Comparison of ENCODE assay signal across 15 cellular contexts in the genomic region with DNA sequence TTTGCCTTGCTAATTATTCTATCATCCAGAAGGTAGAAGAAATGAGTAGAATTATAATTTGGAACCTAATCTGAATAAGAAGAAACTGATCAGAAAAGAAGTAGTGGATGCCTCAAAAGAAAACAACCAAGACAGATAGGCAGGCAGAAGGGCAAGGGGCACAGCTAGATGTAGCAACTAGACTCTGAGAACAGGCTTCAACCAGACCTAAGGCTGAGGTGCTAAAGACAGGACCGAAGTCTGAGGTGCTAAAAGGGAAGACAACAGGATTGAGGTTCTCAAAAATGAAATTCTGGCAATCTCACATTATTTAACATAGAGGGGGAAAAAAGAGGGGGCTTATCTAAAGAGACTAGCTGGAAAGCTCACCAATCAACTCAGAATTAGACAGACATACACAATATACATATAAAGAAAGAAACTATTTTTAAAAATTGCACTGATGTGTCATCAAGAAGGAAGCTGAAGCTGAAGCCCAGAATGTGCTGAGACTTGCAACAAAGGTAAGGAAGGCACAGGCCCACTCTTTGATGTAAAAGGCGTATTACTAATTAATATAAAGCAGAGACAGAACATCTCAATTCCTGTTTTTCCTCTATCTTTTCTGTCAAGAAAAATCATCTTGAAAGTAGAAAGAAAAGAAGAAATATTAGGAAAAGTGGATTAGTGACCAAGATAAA. TPM values are rescaled to one million over a fixed set of nuclear protein-coding genes. Genes with fewer than 3 reads are reported as not detected.
DNase-seq lines count a peak whose midpoint lies in the region; ATAC-seq and TF ChIP-seq lines count a peak whose summit lies in the region.
"Had no signal": no experiment of that assay in that cellular context is flagged by ENCODE, and none has a peak within 500 bp of the region (broad histone marks: within the 10 kb centered on the region; RNA-seq: fewer than 3 reads in every experiment).

No MANE protein-coding gene starts in this region.

- H3K23ac ChIP-seq in mesenchymal stem cell (ENCODE audit: low read length in 2 of 2): no peak overlapping the region

- CTCF ChIA-PET in AG04450 (lab: Charles Lee): interaction anchor here (1.1 kb wide), 1 partner anchor 214 kb away, joined by 5 read pairs; no protein-coding TSS in a partner anchor
- CTCF ChIA-PET in A673 (lab: Charles Lee): no interaction called here

- H3K18ac ChIP-seq in mesenchymal stem cell (ENCODE audit: low read depth in 1 of 2, low read length in 2 of 2): no peak overlapping the region

- in situ Hi-C loops in transverse colon (cut with MboI; ENCODE audit: low pct_ligation_motif_present in 1 of 4, low pct_unique_long_range_greater_than_20kb in 1 of 4, low sequenced_read_pairs in 3 of 4): no loop called here

- no peak for TF ChIP-seq EP300 in transverse colon (IDR thresholded peaks at IDR 0.05; ENCODE audit: low read depth)

- TF ChIP-seq CTCF in AG04450 (IDR thresholded peaks at IDR 0.05; ENCODE audit: low read depth, low read length) (no peak), transverse colon (IDR thresholded peaks at IDR 0.05) (no peak), A673 (conservative IDR thresholded peaks at IDR 0.05; ENCODE audit: low read depth, low read length) (no peak)

- POLR2A ChIA-PET in AG04450 (lab: Yijun Ruan, JAX) (no interaction called here), A673 (lab: Charles Lee; ENCODE audit: low non-redundant PET) (no interaction called here)

- no peak overlapping the region for H2BK120ac ChIP-seq in mesenchymal stem cell (ENCODE audit: low read depth, low read length)

- H2BK12ac ChIP-seq in mesenchymal stem cell (ENCODE audit: low read length in 2 of 2): no peak overlapping the region

- ATAC-seq in HG02938 (IDR thresholded peaks at IDR 0.05; ENCODE audit: unreplicated experiment): no peak
- ATAC-seq: left lung had no signal

- no peak overlapping the region for H3K14ac ChIP-seq in mesenchymal stem cell (ENCODE audit: low read length in 2 of 2)

- no peak overlapping the region for H4K91ac ChIP-seq in mesenchymal stem cell (ENCODE audit: low read length)

- H3K27me3 ChIP-seq in AG04450 (ENCODE audit: control insufficient read depth, insufficient read depth, low read length) (no peaks in the 10 kb centered on the region), mesenchymal stem cell (ENCODE audit: control insufficient read depth in 1 of 2, insufficient read depth in 1 of 2, low read length in 2 of 2) (no peaks in the 10 kb centered on the region), transverse colon (no peaks in the 10 kb centered on the region), A673 (replicated peaks; ENCODE audit: insufficient read depth, low read depth, low read length, poor library complexity) (no peaks in the 10 kb centered on the region), MG63 (no peaks in the 10 kb centered on the region)
- H3K27me3 ChIP-seq: cardiac muscle cell, left lung had no signal

- intact Hi-C loops in transverse colon (cut with DNase I; ENCODE audit: low total_unique reads): no loop called here
- intact Hi-C loops in A673 (cut with micrococcal nuclease; ENCODE audit: unreplicated experiment): no loop called here

- WGBS in mesenchymal stem cell: no CpG with 5 or more reads among the region's 2 CpGs
- WGBS in transverse colon (ENCODE audit: low coverage in 1 of 2), 2 donors: 90 to 100% methylated on average over 1 to 2 of the region's 2 CpGs

- no peak overlapping the region for H3K4me2 ChIP-seq in mesenchymal stem cell (ENCODE audit: low read length, poor library complexity, severe bottlenecking)

- H3K4me1 ChIP-seq in mesenchymal stem cell (ENCODE audit: control insufficient read depth, insufficient read depth, low read depth, low read length): no peaks in the 10 kb centered on the region
- no peaks in the 10 kb centered on the region for H3K4me1 ChIP-seq in transverse colon
- H3K4me1 ChIP-seq in A673 (ENCODE audit: insufficient read depth, low read length, poor library complexity, severe bottlenecking): peaks cover 14% of the 10 kb centered on the region
- H3K4me1 ChIP-seq: left lung had no signal

- H3K4me3 ChIP-seq in AG04450 (ENCODE audit: low read depth, low read length): no peak overlapping the region
- no peak overlapping the region for H3K4me3 ChIP-seq in mesenchymal stem cell (ENCODE audit: insufficient read depth in 1 of 2, low read depth in 1 of 2, low read length in 2 of 2)
- no peak overlapping the region for H3K4me3 ChIP-seq in transverse colon
- H3K4me3 ChIP-seq in A673 (ENCODE audit: low read depth, low read length, poor library complexity, severe bottlenecking): no peak overlapping the region
- H3K4me3 ChIP-seq in MG63: no peak overlapping the region
- H3K4me3 ChIP-seq: cardiac muscle cell, left lung had no signal

- no peaks in the 10 kb centered on the region for H3K79me1 ChIP-seq in mesenchymal stem cell (replicated peaks; ENCODE audit: low read length, poor library complexity, severe bottlenecking)

- no peak overlapping the region for H4K8ac ChIP-seq in mesenchymal stem cell (ENCODE audit: low read length)

- H2BK15ac ChIP-seq in mesenchymal stem cell (ENCODE audit: low read depth, poor library complexity, severe bottlenecking): no peak overlapping the region

- H3K4ac ChIP-seq in mesenchymal stem cell (ENCODE audit: low read depth in 1 of 2, low read length in 2 of 2): no peak overlapping the region

- no peak for TF ChIP-seq POLR2A in transverse colon (IDR thresholded peaks at IDR 0.05)

- H3K9me3 ChIP-seq in AG04450 (ENCODE audit: control insufficient read depth, insufficient read depth, low read length): no peaks in the 10 kb centered on the region
- H3K9me3 ChIP-seq in mesenchymal stem cell (ENCODE audit: control insufficient read depth, low read length): no peaks in the 10 kb centered on the region
- H3K9me3 ChIP-seq in transverse colon: no peaks in the 10 kb centered on the region
- H3K9me3 ChIP-seq in A673 (ENCODE audit: low read depth, low read length, poor library complexity, severe bottlenecking): no peaks in the 10 kb centered on the region
- H3K9me3 ChIP-seq in MG63: no peaks in the 10 kb centered on the region
- H3K9me3 ChIP-seq: left lung had no signal

- H3K36me3 ChIP-seq in mesenchymal stem cell (ENCODE audit: control insufficient read depth in 1 of 2, insufficient read depth in 2 of 2, low read depth in 1 of 2, low read length in 2 of 2): peaks cover 7 to 10% of the 10 kb centered on the region in 2 experiments
- no peaks in the 10 kb centered on the region for H3K36me3 ChIP-seq in transverse colon
- no peaks in the 10 kb centered on the region for H3K36me3 ChIP-seq in A673 (ENCODE audit: insufficient read depth, low read length, poor library complexity, severe bottlenecking)
- no peaks in the 10 kb centered on the region for H3K36me3 ChIP-seq in MG63
- H3K36me3 ChIP-seq: cardiac muscle cell had no signal

- no peak overlapping the region for H2BK5ac ChIP-seq in mesenchymal stem cell (ENCODE audit: low read depth, low read length, poor library complexity, severe bottlenecking)

- no TSS peak for BruUV-seq in A673 (replicated peaks; lab: Mats Ljungman, UMichigan)

- H2AFZ ChIP-seq in mesenchymal stem cell (ENCODE audit: low read depth, low read length): no peak overlapping the region

- H3K27ac ChIP-seq in AG04450 (ENCODE audit: low read depth, low read length) (peak overlapping the region; percentile 21), caudate nucleus (ENCODE audit: low read depth, low read length) (peak overlapping the region; percentile 14), mesenchymal stem cell (ENCODE audit: low read length, poor library complexity, severe bottlenecking) (no peak overlapping the region), transverse colon (no peak overlapping the region), A673 (ENCODE audit: low read depth, low read length, poor library complexity, severe bottlenecking) (no peak overlapping the region)
- H3K27ac ChIP-seq: cardiac muscle cell, left lung had no signal

- no peak for DNase-seq in AG04450 (ENCODE audit: low read depth, low spot score)
- DNase-seq in HPDE6-E6E7 (ENCODE audit: extremely low spot score): peak; percentile 69
- peak in 7 of 61 donors; percentile 1 to 37 (median 7) for DNase-seq in caudate nucleus (lab: John Stamatoyannopoulos, UW)
- no peak for DNase-seq in mesenchymal stem cell
- no peak for DNase-seq in transverse colon
- DNase-seq in A673 (ENCODE audit: low spot score): no peak
- no peak for DNase-seq in MG63
- DNase-seq: activated CD4-positive, CD25-positive, alpha-beta regulatory T cell; activated naive CD4-positive, alpha-beta T cell; effector memory CD4-positive, alpha-beta T cell; left lung; NCI-H1436; stimulated activated naive CD4-positive, alpha-beta T cell treated with Interleukin-2 at 50 U/mL for 16 hours had no signal

- H3K9ac ChIP-seq in mesenchymal stem cell (ENCODE audit: low read length): peak overlapping the region; percentile 10

- no peak overlapping the region for H2AK5ac ChIP-seq in mesenchymal stem cell (ENCODE audit: low read length, severe bottlenecking)

RNA-seq across cellular contexts. Expression of gene CSRNP2, which starts 43.8 kb away (rescaled TPM):
- 26.4 and 29.9 TPM in 2 replicates for polyA plus RNA-seq in AG04450 (2011; rRNA removed)
- polyA minus RNA-seq in AG04450 (2011; rRNA and poly(A)+ RNA removed): 25.1 and 27.5 TPM in 2 replicates
- 19.1 TPM for polyA plus RNA-seq in mesenchymal stem cell (2013, experiment 1 of 2)
- polyA plus RNA-seq in mesenchymal stem cell (2013, experiment 2 of 2): 18.9 TPM
- total RNA-seq in transverse colon (10 to 100 TPM; 14.3 to 69.6 (median 25.5) TPM), A673 (2021) (38.8 and 41.5 TPM in 2 replicates)
- total RNA-seq in MG63 (2014; rRNA removed; shearing (Covaris generic); ENCODE audit: low replicate concordance): 4.6 and 7.8 TPM in 2 replicates

RNA-seq across cellular contexts. Expression of gene TFCP2, which starts 45.7 kb away (rescaled TPM):
- 20.8 and 24.9 TPM in 2 replicates for polyA plus RNA-seq in AG04450 (2011; rRNA removed)
- 8.5 and 12.0 TPM in 2 replicates for polyA minus RNA-seq in AG04450 (2011; rRNA and poly(A)+ RNA removed)
- polyA plus RNA-seq in mesenchymal stem cell (2013, experiment 1 of 2): 15.4 TPM
- polyA plus RNA-seq in mesenchymal stem cell (2013, experiment 2 of 2): 16.4 TPM
- total RNA-seq in transverse colon: 10 to 100 TPM; 13.5 to 20.5 (median 15.4) TPM
- 46.1 and 49.2 TPM in 2 replicates for total RNA-seq in A673 (2021)
- total RNA-seq in MG63 (2014; rRNA removed; shearing (Covaris generic); ENCODE audit: low replicate concordance): 13.0 and 14.7 TPM in 2 replicates

Comparison
In these comparisons a context has a peak if more than half of its experiments do, and no peak if none do; other contexts are left out.
1. H3K27ac ChIP-seq: peak in AG04450 (single experiment) and caudate nucleus (single experiment); none in mesenchymal stem cell (single experiment), transverse colon (0 of 4) and A673 (single experiment).